Comparison of ENCODE assay signal across 15 cellular contexts in genomic region chr14:32087173-32087861, GRCh38. TPM values are rescaled to one million over a fixed set of nuclear protein-coding genes. Genes with fewer than 3 reads are reported as not detected.
DNase-seq lines count a peak whose midpoint lies in the region; ATAC-seq, FAIRE-seq and TF ChIP-seq lines count a peak whose summit lies in the region.
"Had no signal": no experiment of that assay in that cellular context is flagged by ENCODE, and none has a peak within 500 bp of the region (broad histone marks: within the 10 kb centered on the region; RNA-seq: fewer than 3 reads in every experiment).

No MANE protein-coding gene starts in this region.

- H3K27me3 Mint-ChIP-seq in activated naive CD8-positive, alpha-beta T cell treated with anti-CD3 and anti-CD28 coated beads, Interleukin-2, amount 50 U/mL, for 24 hours, result no peaks in the 10 kb centered on the region
- H3K27me3 Mint-ChIP-seq: stimulated activated naive B cell treated with anti-CD40 and anti-IgM and Interleukin-4, amounts not matched to agents 10 μg/mL and 1 μg/mL and 100 μg/mL, for 72 hours had no signal

- dilution Hi-C loops in keratinocyte (cut with MboI; ENCODE audit: extremely low pct_ligation_motif_present, low sequenced_read_pairs), result no loop called here

- H3K27me3 ChIP-seq in keratinocyte (ENCODE audit: control insufficient read depth, extremely low read depth, insufficient read depth, low read length), result no peaks in the 10 kb centered on the region
- H3K27me3 ChIP-seq: gastrocnemius medialis, spleen had no signal

- peak overlapping the region; percentile 12 for H3K4me2 ChIP-seq in keratinocyte (ENCODE audit: control insufficient read depth, extremely low read depth, insufficient read depth, low read depth, low read length)

- H3K9ac ChIP-seq in keratinocyte (ENCODE audit: control insufficient read depth, extremely low read depth, insufficient read depth, low read length), result no peak overlapping the region

- no peaks in the 10 kb centered on the region for H3K9me3 Mint-ChIP-seq in activated naive CD8-positive, alpha-beta T cell treated with anti-CD3 and anti-CD28 coated beads, Interleukin-2, amount 50 U/mL, for 24 hours
- H3K9me3 Mint-ChIP-seq: stimulated activated naive B cell treated with anti-CD40 and anti-IgM and Interleukin-4, amounts not matched to agents 10 μg/mL and 1 μg/mL and 100 μg/mL, for 72 hours had no signal

- FAIRE-seq in HTR-8/SVneo (lab: Jason Lieb, UNC) (peak; percentile 72), keratinocyte (lab: Jason Lieb, UNC) (peak; percentile 63)

- ATAC-seq in activated naive CD8-positive, alpha-beta T cell treated with anti-CD3 and anti-CD28 coated beads, Interleukin-2, amount 50 U/mL, for 24 hours, result no peak
- ATAC-seq: stimulated activated naive B cell treated with anti-CD40 and anti-IgM and Interleukin-4, amounts not matched to agents 10 μg/mL and 1 μg/mL and 100 μg/mL, for 72 hours had no signal

- H3K27ac ChIP-seq in keratinocyte (ENCODE audit: control insufficient read depth, insufficient read depth, low read length), result no peak overlapping the region
- H3K27ac ChIP-seq: gastrocnemius medialis, spleen had no signal

- H3K9me1 ChIP-seq in keratinocyte (ENCODE audit: control insufficient read depth, extremely low read depth, insufficient read depth, low read length), result no peaks in the 10 kb centered on the region

- peaks cover 23% of the 10 kb centered on the region for H3K36me3 Mint-ChIP-seq in activated naive CD8-positive, alpha-beta T cell treated with anti-CD3 and anti-CD28 coated beads, Interleukin-2, amount 50 U/mL, for 24 hours (ENCODE audit: low read depth)

- no peak for TF ChIP-seq CTCF in keratinocyte (optimal IDR thresholded peaks at IDR 0.05 in 1 of 3, IDR thresholded peaks at IDR 0.05 in 1 of 3, conservative IDR thresholded peaks at IDR 0.05 in 1 of 3; ENCODE audit: extremely low read depth in 1 of 3, insufficient read depth in 2 of 3, low read length in 3 of 3)

- no peaks in the 10 kb centered on the region for H3K9me3 ChIP-seq in keratinocyte (ENCODE audit: control insufficient read depth, low read depth, low read length)
- H3K9me3 ChIP-seq: gastrocnemius medialis, spleen had no signal

- H2AFZ ChIP-seq in keratinocyte (ENCODE audit: control insufficient read depth, low read length), result no peak overlapping the region

- DNase-seq in COLO829 (ENCODE audit: low spot score) (peak; percentile 28), HTR-8/SVneo (ENCODE audit: insufficient read length, low spot score) (peak; percentile 58), SW480 (ENCODE audit: low spot score) (peak; percentile 24), keratinocyte (ENCODE audit: low read depth, low spot score) (no peak)
- no peak for DNase-seq in stimulated activated CD8-positive, alpha-beta memory T cell treated with anti-CD3 and anti-CD28 coated beads, Interleukin-4, amount 100 ng/mL, for 48 hours
- DNase-seq in activated naive CD8-positive, alpha-beta T cell treated with anti-CD3 and anti-CD28 coated beads, Interleukin-2, amount 50 U/mL, for 24 hours, result no peak
- no peak for DNase-seq in activated T-cell treated with anti-CD3 and anti-CD28 coated beads, Interleukin-2, amount 50 U/mL, for 48 hours
- no peak for DNase-seq in stimulated activated CD4-positive, alpha-beta T cell treated with anti-CD3 and anti-CD28 coated beads, Interleukin-2, amount 100 ng/mL, for 48 hours
- DNase-seq: activated CD8-positive, alpha-beta memory T cell treated with anti-CD3 and anti-CD28 coated beads, Interleukin-2, amount 50 U/mL, for 48 hours; central memory CD4-positive, alpha-beta T cell; gastrocnemius medialis; GOT3; NCI-H187 treated with DMSO at 0.1 percent for 48 hours; spleen; stimulated activated naive B cell treated with anti-CD40 and anti-IgM and Interleukin-4, amounts not matched to agents 10 μg/mL and 1 μg/mL and 100 μg/mL, for 72 hours had no signal

- no peak overlapping the region for H3K4me3 Mint-ChIP-seq in activated naive CD8-positive, alpha-beta T cell treated with anti-CD3 and anti-CD28 coated beads, Interleukin-2, amount 50 U/mL, for 24 hours
- H3K4me3 Mint-ChIP-seq: stimulated activated naive B cell treated with anti-CD40 and anti-IgM and Interleukin-4, amounts not matched to agents 10 μg/mL and 1 μg/mL and 100 μg/mL, for 72 hours had no signal

- H3K79me2 ChIP-seq in keratinocyte (ENCODE audit: control insufficient read depth, insufficient read depth, low read length), result peaks cover 91% of the 10 kb centered on the region

- H3K36me3 ChIP-seq in keratinocyte (ENCODE audit: control insufficient read depth in 2 of 2, extremely low read depth in 1 of 2, insufficient read depth in 2 of 2, low read length in 2 of 2), result peaks cover 3 to 10% of the 10 kb centered on the region in 2 experiments

- H3K4me1 Mint-ChIP-seq in activated naive CD8-positive, alpha-beta T cell treated with anti-CD3 and anti-CD28 coated beads, Interleukin-2, amount 50 U/mL, for 24 hours, result peaks cover 25% of the 10 kb centered on the region

- peaks cover 7% of the 10 kb centered on the region for H4K20me1 ChIP-seq in keratinocyte (ENCODE audit: control insufficient read depth, extremely low read depth, insufficient read depth, low read length)

- peaks cover 25% of the 10 kb centered on the region for H3K4me1 ChIP-seq in keratinocyte (ENCODE audit: control insufficient read depth, extremely low read depth, insufficient read depth, low read length)

- no peak overlapping the region for H3K4me3 ChIP-seq in keratinocyte (ENCODE audit: control insufficient read depth in 2 of 3, extremely low read depth in 1 of 3, insufficient read depth in 2 of 3, low read depth in 1 of 3, low read length in 3 of 3)
- H3K4me3 ChIP-seq: gastrocnemius medialis, spleen had no signal

- H3K27ac Mint-ChIP-seq in activated naive CD8-positive, alpha-beta T cell treated with anti-CD3 and anti-CD28 coated beads, Interleukin-2, amount 50 U/mL, for 24 hours, result no peak overlapping the region
- H3K27ac Mint-ChIP-seq: stimulated activated naive B cell treated with anti-CD40 and anti-IgM and Interleukin-4, amounts not matched to agents 10 μg/mL and 1 μg/mL and 100 μg/mL, for 72 hours had no signal

RNA-seq across cellular contexts. Expression of gene ARHGAP5, which starts 10.2 kb away (rescaled TPM):
- 24.4 to 43.1 TPM (median 32.8 TPM) in 3 replicates for polyA plus RNA-seq in keratinocyte
- polyA plus RNA-seq in keratinocyte (2011; ENCODE audit: low read depth), result 164 TPM
- 22.3 and 48.7 TPM in 2 replicates for polyA plus RNA-seq in keratinocyte (2011; cell fraction: cytosol; rRNA removed)
- polyA plus RNA-seq in keratinocyte (2011; cell fraction: nucleus; rRNA removed), result 43.8 and 56.0 TPM in 2 replicates
- 31.6 and 43.1 TPM in 2 replicates for polyA plus RNA-seq in keratinocyte (2012; ENCODE audit: low replicate concordance)
- 5.9 to 112 TPM (median 57.8 TPM) in 3 replicates for polyA minus RNA-seq in keratinocyte
- 58.7 TPM for polyA minus RNA-seq in keratinocyte (2011; cell fraction: cytosol; rRNA and poly(A)+ RNA removed)
- 48.2 and 107 TPM in 2 replicates for polyA minus RNA-seq in keratinocyte (2011; cell fraction: nucleus; rRNA and poly(A)+ RNA removed)

Comparison
In these comparisons a context has a peak if more than half of its experiments do, and no peak if none do; other contexts are left out.
1. DNase-seq: peak in COLO829 (single experiment), HTR-8/SVneo (single experiment) and SW480 (single experiment); none in keratinocyte (single experiment), stimulated activated CD8-positive, alpha-beta memory T cell treated with anti-CD3 and anti-CD28 coated beads, Interleukin-4, amount 100 ng/mL, for 48 hours (single experiment), activated naive CD8-positive, alpha-beta T cell treated with anti-CD3 and anti-CD28 coated beads, Interleukin-2, amount 50 U/mL, for 24 hours (single experiment), activated T-cell treated with anti-CD3 and anti-CD28 coated beads, Interleukin-2, amount 50 U/mL, for 48 hours (0 of 2) and stimulated activated CD4-positive, alpha-beta T cell treated with anti-CD3 and anti-CD28 coated beads, Interleukin-2, amount 100 ng/mL, for 48 hours (0 of 2).